ENCODE assay signal across 8 cellular contexts in the genomic region with DNA sequence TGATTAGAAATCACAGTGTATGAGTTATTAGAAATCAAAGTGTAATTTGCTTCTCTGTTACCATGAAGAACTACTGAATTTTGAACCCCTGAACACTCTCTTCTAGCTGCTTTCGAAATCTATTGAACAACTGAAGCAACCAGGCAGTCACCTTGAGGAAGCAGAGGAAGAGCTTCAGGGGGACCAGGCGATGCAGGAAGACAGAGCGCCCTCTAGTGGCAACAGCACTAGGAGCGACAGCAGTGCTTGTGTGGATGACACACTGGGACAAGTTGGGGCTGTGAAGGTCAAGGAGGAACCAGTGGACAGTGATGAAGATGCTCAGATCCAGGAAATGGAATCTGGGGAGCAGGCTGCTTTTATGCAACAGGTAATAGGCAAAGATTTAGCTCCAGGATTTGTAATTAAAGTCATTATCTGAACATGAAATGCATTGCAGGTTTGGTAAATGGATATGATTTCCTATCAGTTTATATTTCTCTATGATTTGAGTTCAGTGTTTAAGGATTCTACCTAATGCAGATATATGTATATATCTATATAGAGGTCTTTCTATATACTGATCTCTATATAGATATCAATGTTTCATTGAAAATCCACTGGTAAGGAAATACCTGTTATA.
DNase-seq lines count a peak whose midpoint lies in the region; ATAC-seq lines count a peak whose summit lies in the region.

No MANE protein-coding gene starts in this region.

- H3K9ac ChIP-seq in mesenchymal stem cell (ENCODE audit: low read length): no peak overlapping the region

- 31% methylated on average over 4 of the region's 4 CpGs for WGBS in mesenchymal stem cell

- DNase-seq in COLO829 (ENCODE audit: low spot score) (peak; percentile 85), NCI-H82 (lab: John Stamatoyannopoulos, UW) (peak; percentile 90), mesenchymal stem cell (peak; percentile 78)
- DNase-seq in activated CD4-positive, alpha-beta T cell treated with anti-CD3 and anti-CD28 coated beads, Interleukin-2, amount 50 U/mL, for 4 hours: peak; percentile 24 to 28
- peak; percentile 27 for DNase-seq in effector CD8-positive, alpha-beta T cell (lab: John Stamatoyannopoulos, UW)
- peak; percentile 21 to 31 for DNase-seq in stimulated activated CD8-positive, alpha-beta memory T cell treated with anti-CD3 and anti-CD28 coated beads, Interleukin-2, amount 100 ng/mL, for 1 hour (ENCODE audit: low read depth in 2 of 2)

- H2AK5ac ChIP-seq in mesenchymal stem cell (ENCODE audit: low read length, severe bottlenecking): no peak overlapping the region

- no peak overlapping the region for H3K27ac ChIP-seq in mesenchymal stem cell (ENCODE audit: low read length, poor library complexity, severe bottlenecking)

- ATAC-seq in GM19438 (IDR thresholded peaks at IDR 0.05; ENCODE audit: low read depth, unreplicated experiment) (peak; percentile 100), HG03457 (IDR thresholded peaks at IDR 0.05; ENCODE audit: unreplicated experiment) (peak; percentile 95)

- H2BK12ac ChIP-seq in mesenchymal stem cell (ENCODE audit: low read length in 2 of 2): peak overlapping the region in 1 of 2 experiments; percentile 83

- no peaks in the 10 kb centered on the region for H3K36me3 ChIP-seq in mesenchymal stem cell (ENCODE audit: control insufficient read depth in 1 of 2, insufficient read depth in 2 of 2, low read depth in 1 of 2, low read length in 2 of 2)

- H3K23ac ChIP-seq in mesenchymal stem cell (ENCODE audit: low read length in 2 of 2): no peak overlapping the region

- peak overlapping the region in 1 of 2 experiments; percentile 48 for H3K18ac ChIP-seq in mesenchymal stem cell (ENCODE audit: low read depth in 1 of 2, low read length in 2 of 2)

- H3K4me1 ChIP-seq in mesenchymal stem cell (ENCODE audit: control insufficient read depth, insufficient read depth, low read depth, low read length): no peaks in the 10 kb centered on the region

- no peak overlapping the region for H3K14ac ChIP-seq in mesenchymal stem cell (ENCODE audit: low read length in 2 of 2)

- no peak overlapping the region for H2AFZ ChIP-seq in mesenchymal stem cell (ENCODE audit: low read depth, low read length)

- H2BK5ac ChIP-seq in mesenchymal stem cell (ENCODE audit: low read depth, low read length, poor library complexity, severe bottlenecking): no peak overlapping the region

- no peaks in the 10 kb centered on the region for H3K9me3 ChIP-seq in mesenchymal stem cell (ENCODE audit: control insufficient read depth, low read length)

- H4K8ac ChIP-seq in mesenchymal stem cell (ENCODE audit: low read length): no peak overlapping the region

- H3K27me3 ChIP-seq in mesenchymal stem cell (ENCODE audit: control insufficient read depth in 1 of 2, insufficient read depth in 1 of 2, low read length in 2 of 2): no peaks in the 10 kb centered on the region

- H3K4me3 ChIP-seq in mesenchymal stem cell (ENCODE audit: insufficient read depth in 1 of 2, low read depth in 1 of 2, low read length in 2 of 2): no peak overlapping the region

- no peak overlapping the region for H2BK120ac ChIP-seq in mesenchymal stem cell (ENCODE audit: low read depth, low read length)

- no peak overlapping the region for H2BK15ac ChIP-seq in mesenchymal stem cell (ENCODE audit: low read depth, poor library complexity, severe bottlenecking)

- peaks cover 3% of the 10 kb centered on the region for H3K79me1 ChIP-seq in mesenchymal stem cell (replicated peaks; ENCODE audit: low read length, poor library complexity, severe bottlenecking)

- H3K4me2 ChIP-seq in mesenchymal stem cell (ENCODE audit: low read length, poor library complexity, severe bottlenecking): no peak overlapping the region

- no peak overlapping the region for H4K91ac ChIP-seq in mesenchymal stem cell (ENCODE audit: low read length)

- no peak overlapping the region for H3K4ac ChIP-seq in mesenchymal stem cell (ENCODE audit: low read depth in 1 of 2, low read length in 2 of 2)

Comparison
In these comparisons a context has a peak if more than half of its experiments do, and no peak if none do; other contexts are left out.
1. DNase-seq: peak in every context shown above with its lines; median percentile 90 in NCI-H82; 85 in COLO829; 78 in mesenchymal stem cell; 27 in effector CD8-positive, alpha-beta T cell; 26 in activated CD4-positive, alpha-beta T cell treated with anti-CD3 and anti-CD28 coated beads, Interleukin-2, amount 50 U/mL, for 4 hours; 26 in stimulated activated CD8-positive, alpha-beta memory T cell treated with anti-CD3 and anti-CD28 coated beads, Interleukin-2, amount 100 ng/mL, for 1 hour.